Comparison of ENCODE assay signal across 20 cellular contexts in genomic region chr4:152165146-152165545, GRCh38.
DNase-seq lines count a peak whose midpoint lies in the region; ATAC-seq lines count a peak whose summit lies in the region.
"Had no signal": no experiment of that assay in that cellular context is flagged by ENCODE, and none has a peak within 500 bp of the region (broad histone marks: within the 10 kb centered on the region; RNA-seq: fewer than 3 reads in every experiment).

No MANE protein-coding gene starts in this region.

- H3K9me3 ChIP-seq in MG63, result no peaks in the 10 kb centered on the region
- H3K9me3 ChIP-seq: left lung, neutrophil, tibial artery had no signal

- in situ Hi-C loops in G401 (cut with HindIII; ENCODE audit: low sequenced_read_pairs), result no loop called here

- H3K27me3 ChIP-seq in MG63, result no peaks in the 10 kb centered on the region
- H3K27me3 ChIP-seq: cardiac muscle cell, tibial artery had no signal

- H3K4me3 ChIP-seq in MG63, result no peak overlapping the region
- H3K4me3 ChIP-seq: cardiac muscle cell, left lung, SK-N-MC, tibial artery had no signal

- peak; percentile 17 for DNase-seq in ELR (ENCODE audit: low read depth)
- DNase-seq in M059J (ENCODE audit: low read depth), result peak; percentile 65
- DNase-seq in dermis blood vessel endothelial cell, result peak; percentile 61
- peak; percentile 58 for DNase-seq in islet precursor cell
- no peak for DNase-seq in MG63
- no peak for DNase-seq in G401 (ENCODE audit: low spot score)
- no peak for DNase-seq in activated effector memory CD4-positive, alpha-beta T cell treated with Interleukin-2 at 50 U/mL for 16 hours
- no peak for DNase-seq in left lobe of liver (ENCODE audit: low spot score)
- DNase-seq: effector memory CD4-positive, alpha-beta T cell; left lung; NCI-H1092 treated with DMSO at 0.1 percent for 48 hours; NCI-H748 treated with DMSO at 0.1 percent for 48 hours; stimulated activated CD4-positive, alpha-beta T cell treated with anti-CD3 and anti-CD28 coated beads, Interleukin-15, amount 100 ng/mL, for 24 hours; stimulated activated naive CD4-positive, alpha-beta T cell; T-helper 9 cell; tibial artery had no signal

- no peaks in the 10 kb centered on the region for H3K36me3 ChIP-seq in MG63
- H3K36me3 ChIP-seq: cardiac muscle cell, left lung, neutrophil, tibial artery had no signal

- ATAC-seq in left lobe of liver, result no peak
- ATAC-seq: activated CD4-positive, CD25-positive, alpha-beta regulatory T cell treated with anti-CD3 and anti-CD28 coated beads, Interleukin-2, amount 50 U/mL, for 24 hours; left lung had no signal

Comparison
In these comparisons a context has a peak if more than half of its experiments do, and no peak if none do; other contexts are left out.
1. DNase-seq: peak in ELR (single experiment), M059J (single experiment), dermis blood vessel endothelial cell (single experiment) and islet precursor cell (single experiment); none in MG63 (single experiment), G401 (single experiment), activated effector memory CD4-positive, alpha-beta T cell treated with Interleukin-2 at 50 U/mL for 16 hours (single experiment) and left lobe of liver (single experiment).